ENCODE assay signal across 8 cellular contexts in the genomic region with DNA sequence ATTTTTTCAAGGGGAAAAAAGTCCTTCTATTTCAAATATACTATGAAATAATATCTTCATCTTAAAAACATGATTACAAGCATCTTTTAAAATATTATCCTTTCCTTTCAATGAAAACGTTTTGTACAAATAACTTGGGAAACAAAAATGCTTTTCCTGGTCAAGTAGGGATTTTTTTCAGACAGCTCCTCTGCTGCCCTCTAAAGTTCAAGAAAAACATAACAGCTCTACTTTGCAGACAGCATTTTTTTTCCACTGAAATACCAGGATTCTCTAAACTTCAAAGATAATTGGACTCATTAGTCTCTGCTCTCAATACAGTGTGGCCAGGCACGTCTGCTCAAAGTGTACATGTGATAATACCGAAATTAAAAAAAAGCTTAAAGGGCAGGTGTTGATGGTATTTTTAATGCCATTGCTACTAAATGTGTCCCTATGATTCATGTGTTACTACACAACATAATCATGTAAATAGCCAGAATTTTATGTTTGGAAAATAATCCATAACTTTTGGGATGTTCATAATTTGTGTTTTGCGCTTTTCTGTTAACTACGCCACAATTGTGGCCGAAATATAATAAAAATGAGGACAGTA.
DNase-seq lines count a peak whose midpoint lies in the region; ATAC-seq and TF ChIP-seq lines count a peak whose summit lies in the region.

No MANE protein-coding gene starts in this region.

- no peak overlapping the region for H3K4me3 ChIP-seq in cardiac muscle cell
- H3K4me3 ChIP-seq in OCI-LY3 (ENCODE audit: low read length) = no peak overlapping the region
- H3K4me3 ChIP-seq in foreskin fibroblast (ENCODE audit: low read depth in 1 of 2, low read length in 2 of 2) = no peak overlapping the region
- H3K4me3 ChIP-seq in aorta (ENCODE audit: low read length in 2 of 2) = no peak overlapping the region

- H3K4me1 Mint-ChIP-seq in type B pancreatic cell (ENCODE audit: unreplicated experiment) = no peaks in the 10 kb centered on the region

- H2AFZ ChIP-seq in OCI-LY3 (ENCODE audit: low read depth, low read length) = no peak overlapping the region

- 39 to 43% methylated on average over 6 of the region's 6 CpGs for WGBS in aorta, 2 donors

- no peaks in the 10 kb centered on the region for H4K20me1 ChIP-seq in OCI-LY3 (ENCODE audit: insufficient read depth, low read length)

- DNase-seq in cardiac muscle cell (ENCODE audit: low read depth in 1 of 2, low spot score in 1 of 2) (peak; percentile 19 to 34), left ventricle myocardium superior (no peak), foreskin fibroblast (peak in 1 of 2 donors; percentile 43), type B pancreatic cell (ENCODE audit: extremely low spot score, unreplicated experiment) (no peak), NCI-H128 (lab: John Stamatoyannopoulos, UW; ENCODE audit: unreplicated experiment) (no peak), aorta (no peak)

- H3K27me3 ChIP-seq in cardiac muscle cell (no peaks in the 10 kb centered on the region), OCI-LY3 (ENCODE audit: low read depth, low read length) (no peaks in the 10 kb centered on the region), aorta (ENCODE audit: control insufficient read depth in 1 of 2, insufficient read depth in 2 of 2, low read length in 1 of 2) (no peaks in the 10 kb centered on the region)

- H3K36me3 Mint-ChIP-seq in type B pancreatic cell = no peaks in the 10 kb centered on the region

- ATAC-seq in left ventricle myocardium superior (no peak), GM18873 (IDR thresholded peaks at IDR 0.05; ENCODE audit: low FRiP score, unreplicated experiment) (no peak), aorta (ENCODE audit: low FRiP score) (no peak)

- no peaks in the 10 kb centered on the region for H3K79me2 ChIP-seq in OCI-LY3 (ENCODE audit: low read length)

- H3K4me3 Mint-ChIP-seq in type B pancreatic cell = no peak overlapping the region

- H3K27ac Mint-ChIP-seq in type B pancreatic cell = no peak overlapping the region

- intact Hi-C loops in left ventricle myocardium superior (cut with micrococcal nuclease) (no loop called here), aorta (cut with DNase I) (no loop called here)

- H3K36me3 ChIP-seq in cardiac muscle cell (no peaks in the 10 kb centered on the region), OCI-LY3 (replicated peaks; ENCODE audit: low read depth, low read length) (no peaks in the 10 kb centered on the region), aorta (ENCODE audit: control insufficient read depth in 1 of 2, insufficient read depth in 2 of 2, low read length in 1 of 2) (no peaks in the 10 kb centered on the region)

- H3K4me2 ChIP-seq in OCI-LY3 (ENCODE audit: low read length) = no peak overlapping the region

- H3K27ac ChIP-seq in cardiac muscle cell = no peak overlapping the region
- no peak overlapping the region for H3K27ac ChIP-seq in OCI-LY3 (ENCODE audit: low read length)
- H3K27ac ChIP-seq in aorta (ENCODE audit: low read depth in 1 of 2, low read length in 2 of 2) = no peak overlapping the region

- no peak overlapping the region for H3K9ac ChIP-seq in OCI-LY3 (ENCODE audit: low read length)

- H3K27me3 Mint-ChIP-seq in type B pancreatic cell = peaks cover 25% of the 10 kb centered on the region

- no peaks in the 10 kb centered on the region for H3K9me3 Mint-ChIP-seq in type B pancreatic cell

- H3K9me3 ChIP-seq in cardiac muscle cell (ENCODE audit: low read depth) = no peaks in the 10 kb centered on the region
- H3K9me3 ChIP-seq in OCI-LY3 (ENCODE audit: insufficient read depth, low read length) = no peaks in the 10 kb centered on the region; the same call in 1 of the 2 replicates
- no peaks in the 10 kb centered on the region for H3K9me3 ChIP-seq in aorta (ENCODE audit: control insufficient read depth, low read length)

- no peaks in the 10 kb centered on the region for H3K4me1 ChIP-seq in cardiac muscle cell (ENCODE audit: low read depth)
- H3K4me1 ChIP-seq in OCI-LY3 (ENCODE audit: low read length) = no peaks in the 10 kb centered on the region
- no peaks in the 10 kb centered on the region for H3K4me1 ChIP-seq in aorta (ENCODE audit: control insufficient read depth in 1 of 2, insufficient read depth in 2 of 2, low read length in 2 of 2)

- TF ChIP-seq CTCF in cardiac muscle cell (IDR thresholded peaks at IDR 0.05; ENCODE audit: low read depth, low read length) (peak; percentile 61), OCI-LY3 (IDR thresholded peaks at IDR 0.05; ENCODE audit: low read depth, low read length) (peak; percentile 58), foreskin fibroblast (IDR thresholded peaks at IDR 0.05; ENCODE audit: low read depth, low read length) (peak; percentile 49), type B pancreatic cell (conservative IDR thresholded peaks at IDR 0.05) (peak; percentile 80)

Comparison
In these comparisons a context has a peak if more than half of its experiments do, and no peak if none do; other contexts are left out.
1. DNase-seq: peak in cardiac muscle cell (2 of 2); none in left ventricle myocardium superior (single experiment), type B pancreatic cell (single experiment), NCI-H128 (single experiment) and aorta (0 of 2).
2. Peak in every context shown above with its lines, with median percentiles within 50 percentile points of each other: CTCF ChIP-seq.